8 cellular contexts compared by ENCODE assay signal in genomic region chr11:62025429-62026105, GRCh38. TPM values are rescaled to one million over a fixed set of nuclear protein-coding genes. Genes with fewer than 3 reads are reported as not detected.
DNase-seq lines count a peak whose midpoint lies in the region; ATAC-seq and TF ChIP-seq lines count a peak whose summit lies in the region.

No MANE protein-coding gene starts in this region.

- DNase-seq in Jurkat, Clone E6-1 (ENCODE audit: low read depth, low spot score): peak; percentile 84
- DNase-seq in activated CD4-positive, alpha-beta T cell treated with anti-CD3 and anti-CD28 coated beads for 36 hours: peak; percentile 81
- DNase-seq in coronary artery (ENCODE audit: low spot score) (peak; percentile 83), mucosa of descending colon (peak in 2 of 3 donors; percentile 61 to 80), H7 (no peak)
- DNase-seq in stimulated activated CD8-positive, alpha-beta memory T cell treated with anti-CD3 and anti-CD28 coated beads, Interleukin-7, amount 100 ng/mL, for 24 hours (ENCODE audit: low read depth): peak; percentile 11

- H3K36me3 Mint-ChIP-seq in activated CD4-positive, alpha-beta T cell treated with anti-CD3 and anti-CD28 coated beads for 36 hours (ENCODE audit: low read depth): no peaks in the 10 kb centered on the region

- no peak for TF ChIP-seq CTCF in coronary artery (IDR thresholded peaks at IDR 0.05)
- TF ChIP-seq CTCF in mucosa of descending colon (IDR thresholded peaks at IDR 0.05): no peak

- CTCF ChIA-PET in activated CD4-positive, alpha-beta T cell treated with anti-CD3 and anti-CD28 coated beads for 36 hours (lab: Charles Lee): interaction anchor here (0.7 to 2.0 kb wide), 8 partner anchors 8 to 132 kb away, joined by 3 to 8 read pairs (median 4); no protein-coding TSS in a partner anchor

- no peaks in the 10 kb centered on the region for H3K27me3 Mint-ChIP-seq in activated CD4-positive, alpha-beta T cell treated with anti-CD3 and anti-CD28 coated beads for 36 hours

- H3K36me3 ChIP-seq in mucosa of descending colon (ENCODE audit: low read depth) (no peaks in the 10 kb centered on the region), H7 (replicated peaks; ENCODE audit: control insufficient read depth, insufficient read depth, low read length) (no peaks in the 10 kb centered on the region)

- H3K27ac Mint-ChIP-seq in activated CD4-positive, alpha-beta T cell treated with anti-CD3 and anti-CD28 coated beads for 36 hours: peak overlapping the region; percentile 88

- peaks cover 2% of the 10 kb centered on the region for H3K4me1 ChIP-seq in mucosa of descending colon (ENCODE audit: low read depth)

- H3K27me3 ChIP-seq in H7 (ENCODE audit: control insufficient read depth, insufficient read depth, low read length): no peaks in the 10 kb centered on the region

- peak; percentile 88 for ATAC-seq in GM19438 (IDR thresholded peaks at IDR 0.05; ENCODE audit: low read depth, unreplicated experiment)
- peak; percentile 90 for ATAC-seq in activated CD4-positive, alpha-beta T cell treated with anti-CD3 and anti-CD28 coated beads for 36 hours
- ATAC-seq in mucosa of descending colon: peak; percentile 97
- ATAC-seq in GM18868 (IDR thresholded peaks at IDR 0.05; ENCODE audit: unreplicated experiment): no peak

- H3K4me3 Mint-ChIP-seq in activated CD4-positive, alpha-beta T cell treated with anti-CD3 and anti-CD28 coated beads for 36 hours: peak overlapping the region; percentile 15

- POLR2A ChIA-PET in activated CD4-positive, alpha-beta T cell treated with anti-CD3 and anti-CD28 coated beads for 36 hours (lab: Charles Lee): interaction anchor here (0.6 to 1.1 kb wide), 2 partner anchors 58 to 335 kb away, joined by 3 to 6 read pairs; partner anchors contain the start of gene FTH1

- peaks cover 17% of the 10 kb centered on the region for H3K4me1 Mint-ChIP-seq in activated CD4-positive, alpha-beta T cell treated with anti-CD3 and anti-CD28 coated beads for 36 hours

- H3K9me3 ChIP-seq in mucosa of descending colon: peaks cover 10% of the 10 kb centered on the region

- H3K4me3 ChIP-seq in Jurkat, Clone E6-1 (ENCODE audit: low read length): peak overlapping the region; percentile 35
- no peak overlapping the region for H3K4me3 ChIP-seq in coronary artery
- no peak overlapping the region for H3K4me3 ChIP-seq in mucosa of descending colon
- H3K4me3 ChIP-seq in H7 (ENCODE audit: insufficient read depth, low read depth, low read length): no peak overlapping the region

- peaks cover 6% of the 10 kb centered on the region for H3K9me3 Mint-ChIP-seq in activated CD4-positive, alpha-beta T cell treated with anti-CD3 and anti-CD28 coated beads for 36 hours (ENCODE audit: low read depth)

- peak overlapping the region; percentile 42 to 72 for H3K27ac ChIP-seq in coronary artery

- intact Hi-C loops in activated CD4-positive, alpha-beta T cell treated with anti-CD3 and anti-CD28 coated beads for 36 hours (cut with DNase I, micrococcal nuclease): loop anchor here (1.0 to 10.0 kb wide), 4 partner anchors 53 to 861 kb away; partner anchors contain the start of genes FTH1 (in 2 of the 2) and VPS37C (in 1 of the 2)
- intact Hi-C loops in mucosa of descending colon (cut with DNase I, micrococcal nuclease): no loop called here

RNA-seq across cellular contexts. Expression of gene FTH1, which starts 58.1 kb away (rescaled TPM):
- polyA plus RNA-seq in Jurkat, Clone E6-1 (2012; ENCODE audit: insufficient read depth, insufficient read length): 1,687 TPM
- total RNA-seq in activated CD4-positive, alpha-beta T cell treated with anti-CD3 and anti-CD28 coated beads for 36 hours: 100 to 1,000 TPM; 777 to 914 TPM
- total RNA-seq in mucosa of descending colon: 1,000 to 10,000 TPM; 3,081 to 6,795 (median 5,370) TPM
- total RNA-seq in H7 (2014; rRNA removed; shearing (Covaris generic)): 443 and 463 TPM in 2 replicates

Comparison
In these comparisons a context has a peak if more than half of its experiments do, and no peak if none do; other contexts are left out.
1. intact Hi-C loops: an anchor here in activated CD4-positive, alpha-beta T cell treated with anti-CD3 and anti-CD28 coated beads for 36 hours (1.0 to 10.0 kb wide); none called in mucosa of descending colon.